ENCODE assay signal across 16 cellular contexts in the genomic region with DNA sequence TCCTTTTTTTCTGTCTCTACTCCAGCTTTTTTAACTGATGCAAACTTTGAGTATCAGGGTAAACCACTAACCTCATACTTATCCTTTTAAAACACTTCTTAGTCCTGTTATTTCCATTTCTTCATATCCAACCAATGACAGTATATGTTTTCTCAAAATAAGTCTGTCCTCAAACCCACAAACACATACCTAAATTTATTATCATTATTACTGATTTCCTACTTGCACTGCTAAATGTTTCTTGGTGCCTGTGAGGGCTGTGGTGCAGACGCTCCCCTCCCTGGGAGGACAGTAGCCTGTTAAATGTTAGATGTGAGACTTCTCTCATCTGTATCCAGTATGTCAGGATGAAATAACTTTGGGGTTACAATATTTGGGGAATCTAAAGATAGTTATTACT.
DNase-seq lines count a peak whose midpoint lies in the region; ATAC-seq and TF ChIP-seq lines count a peak whose summit lies in the region.
"Had no signal": no experiment of that assay in that cellular context is flagged by ENCODE, and none has a peak within 500 bp of the region (broad histone marks: within the 10 kb centered on the region; RNA-seq: fewer than 3 reads in every experiment).

No MANE protein-coding gene starts in this region.

- H3K9me3 Mint-ChIP-seq in HFFc6 (no peaks in the 10 kb centered on the region), osteocyte (ENCODE audit: unreplicated experiment) (no peaks in the 10 kb centered on the region)
- H3K9me3 Mint-ChIP-seq: activated CD4-positive, alpha-beta T cell treated with anti-CD3 and anti-CD28 coated beads, Interleukin-2, amount 10 ng/mL, durations not matched to agents 7 days and 5 days; T-helper 2 cell treated with Interferon-gamma antibody and Interleukin-4, amounts not matched to agents 5 μg/mL and 100 μg/mL, for 36 hours had no signal

- DNase-seq in AG04449 (ENCODE audit: low read depth, low spot score) = peak; percentile 53
- peak; percentile 48 for DNase-seq in HFFc6
- no peak for DNase-seq in coronary artery (ENCODE audit: low spot score)
- no peak for DNase-seq in osteocyte (ENCODE audit: extremely low spot score, unreplicated experiment)
- no peak for DNase-seq in NCI-H128 (lab: John Stamatoyannopoulos, UW; ENCODE audit: unreplicated experiment)
- no peak for DNase-seq in GM13977 (ENCODE audit: low spot score)
- DNase-seq: activated CD4-positive, alpha-beta T cell treated with anti-CD3 and anti-CD28 coated beads, Interleukin-2, amount 10 ng/mL, durations not matched to agents 7 days and 5 days; left cardiac atrium; NCI-H510A; stimulated activated CD8-positive, alpha-beta memory T cell treated with anti-CD3 and anti-CD28 coated beads, Interleukin-4, amount 100 ng/mL, for 48 hours had no signal

- H3K27me3 Mint-ChIP-seq in HFFc6 (ENCODE audit: insufficient read depth) (no peaks in the 10 kb centered on the region; the same call in none of the 2 replicates), osteocyte (ENCODE audit: unreplicated experiment) (no peaks in the 10 kb centered on the region)

- peak overlapping the region; percentile 73 to 81 for H3K27ac ChIP-seq in coronary artery

- peak overlapping the region; percentile 88 for H3K27ac Mint-ChIP-seq in HFFc6
- H3K27ac Mint-ChIP-seq in osteocyte (ENCODE audit: unreplicated experiment) = peak overlapping the region; percentile 82
- H3K27ac Mint-ChIP-seq: activated CD4-positive, alpha-beta T cell treated with anti-CD3 and anti-CD28 coated beads, Interleukin-2, amount 10 ng/mL, durations not matched to agents 7 days and 5 days; CD14-positive monocyte; T-helper 2 cell treated with Interferon-gamma antibody and Interleukin-4, amounts not matched to agents 5 μg/mL and 100 μg/mL, for 36 hours had no signal

- no peak overlapping the region for H3K4me3 ChIP-seq in AG04449 (ENCODE audit: low read depth, low read length)
- H3K4me3 ChIP-seq in coronary artery = no peak overlapping the region
- H3K4me3 ChIP-seq: HAP-1 had no signal

- ATAC-seq in HG03565 (IDR thresholded peaks at IDR 0.05; ENCODE audit: unreplicated experiment) (no peak), HG03571 (IDR thresholded peaks at IDR 0.05; ENCODE audit: unreplicated experiment) (no peak)
- ATAC-seq: Panc1 had no signal

- CTCF ChIA-PET in AG04449 (lab: Yijun Ruan, JAX) = no interaction called here

- H3K4me1 Mint-ChIP-seq in HFFc6 (ENCODE audit: low read depth) (peaks cover 76% of the 10 kb centered on the region), osteocyte (ENCODE audit: unreplicated experiment) (peaks cover 47% of the 10 kb centered on the region)
- H3K4me1 Mint-ChIP-seq: activated CD4-positive, alpha-beta T cell treated with anti-CD3 and anti-CD28 coated beads, Interleukin-2, amount 10 ng/mL, durations not matched to agents 7 days and 5 days; CD14-positive monocyte had no signal

- H3K36me3 Mint-ChIP-seq in HFFc6 (ENCODE audit: low read depth) (no peaks in the 10 kb centered on the region), osteocyte (ENCODE audit: unreplicated experiment) (no peaks in the 10 kb centered on the region)
- H3K36me3 Mint-ChIP-seq: CD14-positive monocyte had no signal

- POLR2A ChIA-PET in AG04449 (lab: Yijun Ruan, JAX) = no interaction called here

- no peak for TF ChIP-seq CTCF in AG04449 (IDR thresholded peaks at IDR 0.05; ENCODE audit: insufficient read depth, low read length, missing control alignments)
- TF ChIP-seq CTCF in HFFc6 (IDR thresholded peaks at IDR 0.05) = no peak
- TF ChIP-seq CTCF in coronary artery (IDR thresholded peaks at IDR 0.05) = no peak
- no peak for TF ChIP-seq CTCF in osteocyte (IDR thresholded peaks at IDR 0.05)
- no peak for TF ChIP-seq CTCF in GM13977 (IDR thresholded peaks at IDR 0.05; ENCODE audit: extremely low read depth, insufficient read depth, missing control alignments)

- in situ Hi-C loops in GM13977 (cut with MboI; ENCODE audit: low pct_unique_long_range_greater_than_20kb, low sequenced_read_pairs, unreplicated experiment) = no loop called here

- H3K4me3 Mint-ChIP-seq in HFFc6 (peak overlapping the region; percentile 77), osteocyte (ENCODE audit: unreplicated experiment) (no peak overlapping the region)
- H3K4me3 Mint-ChIP-seq: activated CD4-positive, alpha-beta T cell treated with anti-CD3 and anti-CD28 coated beads, Interleukin-2, amount 10 ng/mL, durations not matched to agents 7 days and 5 days; CD14-positive monocyte; T-helper 2 cell treated with Interferon-gamma antibody and Interleukin-4, amounts not matched to agents 5 μg/mL and 100 μg/mL, for 36 hours had no signal

Comparison
In these comparisons a context has a peak if more than half of its experiments do, and no peak if none do; other contexts are left out.
1. DNase-seq: peak in AG04449 (single experiment) and HFFc6 (single experiment); none in coronary artery (single experiment), osteocyte (single experiment), NCI-H128 (single experiment) and GM13977 (single experiment).